In genomic region chr16:53249331-53249730, GRCh38 we compare ENCODE assay signal across 30 cellular contexts.
"Had no signal": no experiment of that assay in that cellular context is flagged by ENCODE, and none has a peak within 500 bp of the region (broad histone marks: within the 10 kb centered on the region; RNA-seq: fewer than 3 reads in every experiment).

No MANE protein-coding gene starts in this region.

- H3K4me3 Mint-ChIP-seq: activated CD4-positive, alpha-beta memory T cell treated with anti-CD3 and anti-CD28 coated beads, Interleukin-2, amount 10 ng/mL, durations not matched to agents 7 days and 5 days; activated CD4-positive, alpha-beta T cell treated with anti-CD3 and anti-CD28 coated beads for 36 hours; activated CD4-positive, alpha-beta T cell treated with anti-CD3 and anti-CD28 coated beads, Interleukin-2, amount 10 ng/mL, durations not matched to agents 24 days and 14 days; activated naive CD4-positive, alpha-beta T cell treated with anti-CD3 and anti-CD28 coated beads, Interleukin-2, amount 10 ng/mL, durations not matched to agents 7 days and 5 days; activated naive CD8-positive, alpha-beta T cell treated with anti-CD3 and anti-CD28 coated beads, Interleukin-2, amount 10 ng/mL, durations not matched to agents 7 days and 5 days; activated T-cell treated with anti-CD3 and anti-CD28 coated beads, Interleukin-2, amount 50 U/mL, for 24 hours; activated T-cell treated with anti-CD3 and anti-CD28 coated beads, Interleukin-2, amount 50 U/mL, for 72 hours; brain; dendritic cell treated with granulocyte-macrophage colony-stimulating factor and Interleukin-4, amounts not matched to agents 40 ng/mL and 50 ng/mL, for 4 days; endodermal cell had no signal

- H3K27me3 ChIP-seq: ascending aorta, breast epithelium, cardiac muscle cell, dorsolateral prefrontal cortex, gastroesophageal sphincter had no signal

- H3K4me1 ChIP-seq: ascending aorta, breast epithelium, gastroesophageal sphincter had no signal

- DNase-seq: activated CD4-positive, alpha-beta memory T cell treated with anti-CD3 and anti-CD28 coated beads, Interleukin-2, amount 10 ng/mL, durations not matched to agents 7 days and 5 days; activated CD4-positive, alpha-beta T cell treated with anti-CD3 and anti-CD28 coated beads for 36 hours; activated CD4-positive, alpha-beta T cell treated with anti-CD3 and anti-CD28 coated beads, Interleukin-2, amount 10 ng/mL, durations not matched to agents 24 days and 14 days; activated CD4-positive, alpha-beta T cell treated with anti-CD3 and anti-CD28 coated beads, Interleukin-2, amount 50 U/mL, for 4 hours; activated CD4-positive, CD25-positive, alpha-beta regulatory T cell; activated CD4-positive, CD25-positive, alpha-beta regulatory T cell treated with anti-CD3 and anti-CD28 coated beads, Interleukin-2, amount 50 U/mL, for 72 hours; activated CD8-positive, alpha-beta memory T cell treated with anti-CD3 and anti-CD28 coated beads, Interleukin-2, amount 50 U/mL, for 48 hours; activated gamma-delta T cell; activated naive CD4-positive, alpha-beta T cell; activated naive CD4-positive, alpha-beta T cell treated with anti-CD3 and anti-CD28 coated beads, Interleukin-2, amount 10 ng/mL, durations not matched to agents 7 days and 5 days; activated naive CD8-positive, alpha-beta T cell treated with anti-CD3 and anti-CD28 coated beads, Interleukin-2, amount 10 ng/mL, durations not matched to agents 7 days and 5 days; activated T-cell treated with anti-CD3 and anti-CD28 coated beads for 4 hours; activated T-cell treated with anti-CD3 and anti-CD28 coated beads, Interleukin-2, amount 50 U/mL, for 24 hours; activated T-cell treated with anti-CD3 and anti-CD28 coated beads, Interleukin-2, amount 50 U/mL, for 72 hours; central memory CD4-positive, alpha-beta T cell; cerebellar nuclear complex; dorsolateral prefrontal cortex; effector memory CD4-positive, alpha-beta T cell; endodermal cell; foreskin fibroblast; T-helper 2 cell had no signal

- H3K27ac ChIP-seq: ascending aorta, breast epithelium, cardiac muscle cell, coronary artery, gastroesophageal sphincter had no signal

- H3K9me3 Mint-ChIP-seq: activated CD4-positive, alpha-beta memory T cell treated with anti-CD3 and anti-CD28 coated beads, Interleukin-2, amount 10 ng/mL, durations not matched to agents 7 days and 5 days; activated CD4-positive, alpha-beta T cell treated with anti-CD3 and anti-CD28 coated beads, Interleukin-2, amount 10 ng/mL, durations not matched to agents 24 days and 14 days; activated naive CD4-positive, alpha-beta T cell treated with anti-CD3 and anti-CD28 coated beads, Interleukin-2, amount 10 ng/mL, durations not matched to agents 7 days and 5 days; activated naive CD4-positive, alpha-beta T cell treated with anti-CD3 and anti-CD28 coated beads, Interleukin-2, amount 50 U/mL, for 72 hours; activated naive CD8-positive, alpha-beta T cell treated with anti-CD3 and anti-CD28 coated beads, Interleukin-2, amount 10 ng/mL, durations not matched to agents 7 days and 5 days; activated T-cell treated with anti-CD3 and anti-CD28 coated beads, Interleukin-2, amount 50 U/mL, for 24 hours; activated T-cell treated with anti-CD3 and anti-CD28 coated beads, Interleukin-2, amount 50 U/mL, for 72 hours; dendritic cell treated with granulocyte-macrophage colony-stimulating factor and Interleukin-4, amounts not matched to agents 40 ng/mL and 50 ng/mL, for 4 days; endodermal cell had no signal

- H3K4me3 ChIP-seq: ascending aorta, breast epithelium, cardiac muscle cell, coronary artery, dorsolateral prefrontal cortex, gastroesophageal sphincter had no signal

- H3K27ac Mint-ChIP-seq: activated CD4-positive, alpha-beta memory T cell treated with anti-CD3 and anti-CD28 coated beads, Interleukin-2, amount 10 ng/mL, durations not matched to agents 7 days and 5 days; activated CD4-positive, alpha-beta T cell treated with anti-CD3 and anti-CD28 coated beads for 36 hours; activated CD4-positive, alpha-beta T cell treated with anti-CD3 and anti-CD28 coated beads, Interleukin-2, amount 10 ng/mL, durations not matched to agents 24 days and 14 days; activated naive CD4-positive, alpha-beta T cell treated with anti-CD3 and anti-CD28 coated beads, Interleukin-2, amount 10 ng/mL, durations not matched to agents 7 days and 5 days; activated naive CD4-positive, alpha-beta T cell treated with anti-CD3 and anti-CD28 coated beads, Interleukin-2, amount 50 U/mL, for 72 hours; activated naive CD8-positive, alpha-beta T cell treated with anti-CD3 and anti-CD28 coated beads, Interleukin-2, amount 10 ng/mL, durations not matched to agents 7 days and 5 days; activated T-cell treated with anti-CD3 and anti-CD28 coated beads, Interleukin-2, amount 50 U/mL, for 24 hours; activated T-cell treated with anti-CD3 and anti-CD28 coated beads, Interleukin-2, amount 50 U/mL, for 72 hours; brain; dendritic cell treated with granulocyte-macrophage colony-stimulating factor and Interleukin-4, amounts not matched to agents 40 ng/mL and 50 ng/mL, for 4 days; endodermal cell had no signal

- H3K27me3 Mint-ChIP-seq: activated CD4-positive, alpha-beta memory T cell treated with anti-CD3 and anti-CD28 coated beads, Interleukin-2, amount 10 ng/mL, durations not matched to agents 7 days and 5 days; activated CD4-positive, alpha-beta T cell treated with anti-CD3 and anti-CD28 coated beads for 36 hours; activated CD4-positive, alpha-beta T cell treated with anti-CD3 and anti-CD28 coated beads, Interleukin-2, amount 10 ng/mL, durations not matched to agents 24 days and 14 days; activated naive CD4-positive, alpha-beta T cell treated with anti-CD3 and anti-CD28 coated beads, Interleukin-2, amount 10 ng/mL, durations not matched to agents 7 days and 5 days; activated naive CD8-positive, alpha-beta T cell treated with anti-CD3 and anti-CD28 coated beads, Interleukin-2, amount 10 ng/mL, durations not matched to agents 7 days and 5 days; activated T-cell treated with anti-CD3 and anti-CD28 coated beads, Interleukin-2, amount 50 U/mL, for 24 hours; brain; dendritic cell treated with granulocyte-macrophage colony-stimulating factor and Interleukin-4, amounts not matched to agents 40 ng/mL and 50 ng/mL, for 4 days had no signal

- ATAC-seq: activated CD4-positive, alpha-beta T cell treated with anti-CD3 and anti-CD28 coated beads for 36 hours; activated naive CD4-positive, alpha-beta T cell treated with anti-CD3 and anti-CD28 coated beads, Interleukin-2, amount 50 U/mL, for 72 hours; activated T-cell treated with anti-CD3 and anti-CD28 coated beads, Interleukin-2, amount 50 U/mL, for 72 hours; esophagus mucosa; gastroesophageal sphincter had no signal

- H3K4me1 Mint-ChIP-seq: activated CD4-positive, alpha-beta memory T cell treated with anti-CD3 and anti-CD28 coated beads, Interleukin-2, amount 10 ng/mL, durations not matched to agents 7 days and 5 days; activated CD4-positive, alpha-beta T cell treated with anti-CD3 and anti-CD28 coated beads for 36 hours; activated CD4-positive, alpha-beta T cell treated with anti-CD3 and anti-CD28 coated beads, Interleukin-2, amount 10 ng/mL, durations not matched to agents 24 days and 14 days; activated naive CD4-positive, alpha-beta T cell treated with anti-CD3 and anti-CD28 coated beads, Interleukin-2, amount 10 ng/mL, durations not matched to agents 7 days and 5 days; activated naive CD8-positive, alpha-beta T cell treated with anti-CD3 and anti-CD28 coated beads, Interleukin-2, amount 10 ng/mL, durations not matched to agents 7 days and 5 days; brain; endodermal cell had no signal
